ENCODE assay signal across 7 cellular contexts in the genomic region with DNA sequence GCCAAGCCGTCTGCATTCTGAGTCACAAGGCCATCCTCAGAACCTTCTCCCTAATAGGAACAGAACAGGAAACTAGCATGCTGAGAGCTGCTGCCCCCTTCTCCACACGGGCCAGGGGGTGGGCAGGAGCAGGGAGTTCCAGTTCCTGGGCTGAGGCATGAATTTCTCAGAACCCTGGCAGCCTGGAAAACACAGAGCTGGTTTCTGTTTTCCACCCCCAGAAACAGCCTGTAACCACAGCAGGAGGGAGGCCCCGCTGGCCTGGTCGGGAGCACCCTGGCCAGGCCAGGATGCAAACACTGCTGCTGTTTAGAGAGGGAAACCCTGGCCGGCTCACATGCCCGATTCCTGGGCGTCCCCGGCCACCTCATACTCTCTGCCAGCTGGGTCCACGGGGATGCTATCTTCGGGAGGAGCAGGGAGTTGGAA.
DNase-seq lines count a peak whose midpoint lies in the region; ATAC-seq and TF ChIP-seq lines count a peak whose summit lies in the region.

No MANE protein-coding gene starts in this region.

- no peak for TF ChIP-seq POLR2A in uterus (IDR thresholded peaks at IDR 0.05)

- TF ChIP-seq CTCF in astrocyte of the spinal cord (IDR thresholded peaks at IDR 0.05; ENCODE audit: low read depth, low read length) (no peak), endothelial cell (IDR thresholded peaks at IDR 0.05; ENCODE audit: unreplicated experiment) (no peak), uterus (IDR thresholded peaks at IDR 0.05) (no peak)

- DNase-seq in Karpas-422: no peak
- peak; percentile 76 for DNase-seq in astrocyte of the spinal cord (ENCODE audit: low read depth, low spot score)
- DNase-seq in left lobe of liver (ENCODE audit: low spot score): peak; percentile 89
- peak; percentile 43 for DNase-seq in stromal cell of bone marrow (ENCODE audit: low read depth)
- no peak for DNase-seq in endothelial cell (ENCODE audit: low spot score)
- DNase-seq in uterus: no peak

- peaks cover 29% of the 10 kb centered on the region for H3K4me1 Mint-ChIP-seq in endothelial cell (ENCODE audit: unreplicated experiment)

- no peaks in the 10 kb centered on the region for H3K9me3 ChIP-seq in Karpas-422 (ENCODE audit: low read length)
- no peaks in the 10 kb centered on the region for H3K9me3 ChIP-seq in uterus

- intact Hi-C loops in uterus (cut with DNase I; ENCODE audit: low total_unique reads): no loop called here

- ATAC-seq in left lobe of liver (peak; percentile 87), GM19463 (IDR thresholded peaks at IDR 0.05; ENCODE audit: unreplicated experiment) (no peak)

- H3K27me3 Mint-ChIP-seq in endothelial cell (ENCODE audit: unreplicated experiment): no peaks in the 10 kb centered on the region

- H3K9me2 ChIP-seq in Karpas-422 (replicated peaks; ENCODE audit: insufficient read depth, low read length): no peaks in the 10 kb centered on the region

- in situ Hi-C loops in astrocyte of the spinal cord (cut with HindIII; ENCODE audit: low sequenced_read_pairs): no loop called here

- H3K9ac ChIP-seq in Karpas-422 (ENCODE audit: low read length): no peak overlapping the region

- H3K27me3 ChIP-seq in Karpas-422 (ENCODE audit: low read length): no peaks in the 10 kb centered on the region
- H3K27me3 ChIP-seq in uterus: no peaks in the 10 kb centered on the region

- H3K36me3 ChIP-seq in Karpas-422 (ENCODE audit: insufficient read depth, low read length) (peaks cover 36% of the 10 kb centered on the region), uterus (no peaks in the 10 kb centered on the region)

- H3K79me2 ChIP-seq in Karpas-422 (ENCODE audit: low read length): peaks cover 32% of the 10 kb centered on the region

- H3K27ac ChIP-seq in Karpas-422 (ENCODE audit: low read length): peak overlapping the region; percentile 62
- H3K27ac ChIP-seq in uterus: peak overlapping the region in 1 of 2 donors; percentile 18

- H3K9me3 Mint-ChIP-seq in endothelial cell (ENCODE audit: unreplicated experiment): no peaks in the 10 kb centered on the region

- H3K4me3 Mint-ChIP-seq in endothelial cell (ENCODE audit: unreplicated experiment): no peak overlapping the region

- H2AFZ ChIP-seq in Karpas-422 (ENCODE audit: low read length): no peak overlapping the region

- no peak overlapping the region for H3K4me3 ChIP-seq in Karpas-422 (ENCODE audit: low read length)
- no peak overlapping the region for H3K4me3 ChIP-seq in astrocyte of the spinal cord (ENCODE audit: low read depth, low read length)
- no peak overlapping the region for H3K4me3 ChIP-seq in uterus

- no peak overlapping the region for H3K4me2 ChIP-seq in Karpas-422 (ENCODE audit: low read depth, low read length, poor library complexity, severe bottlenecking)

- no peak overlapping the region for H3K27ac Mint-ChIP-seq in endothelial cell (ENCODE audit: unreplicated experiment)

- no peaks in the 10 kb centered on the region for H3K36me3 Mint-ChIP-seq in endothelial cell (ENCODE audit: low read depth, unreplicated experiment)

- H4K20me1 ChIP-seq in Karpas-422 (ENCODE audit: insufficient read depth, low read depth, low read length): 0 out of 2 replicates have a peak, but pooled peaks cover 6% of the 10 kb centered on the region

- H3K4me1 ChIP-seq in Karpas-422 (ENCODE audit: low read length) (peaks cover 8% of the 10 kb centered on the region), uterus (peaks cover 3 to 5% of the 10 kb centered on the region in 2 donors)

Comparison
In these comparisons a context has a peak if more than half of its experiments do, and no peak if none do; other contexts are left out.
1. DNase-seq: peak in astrocyte of the spinal cord (single experiment), left lobe of liver (single experiment) and stromal cell of bone marrow (single experiment); none in Karpas-422 (single experiment), endothelial cell (single experiment) and uterus (0 of 2).